ENCODE assay signal across 22 cellular contexts in genomic region chr6:33171096-33171888, GRCh38.
"Had no signal": no experiment of that assay in that cellular context is flagged by ENCODE, and none has a peak within 500 bp of the region (broad histone marks: within the 10 kb centered on the region; RNA-seq: fewer than 3 reads in every experiment).

No MANE protein-coding gene starts in this region.

- ATAC-seq: activated CD4-positive, CD25-positive, alpha-beta regulatory T cell treated with anti-CD3 and anti-CD28 coated beads, Interleukin-2, amount 50 U/mL, for 24 hours; activated CD8-positive, alpha-beta T cell treated with anti-CD3 and anti-CD28 coated beads, Interleukin-2, amount 10 ng/mL, durations not matched to agents 7 days and 5 days; activated naive CD4-positive, alpha-beta T cell treated with anti-CD3 and anti-CD28 coated beads, Interleukin-2, amount 50 U/mL, for 72 hours; esophagus mucosa; left lung; sciatic nerve had no signal

- H3K27ac ChIP-seq: ascending aorta, brain microvascular endothelial cell, hepatocyte, left lung had no signal

- H2AFZ ChIP-seq: hepatocyte had no signal

- H3K27ac Mint-ChIP-seq: activated CD4-positive, alpha-beta T cell treated with anti-CD3 and anti-CD28 coated beads, Interleukin-2, amount 10 ng/mL, durations not matched to agents 7 days and 5 days; activated CD8-positive, alpha-beta T cell treated with anti-CD3 and anti-CD28 coated beads, Interleukin-2, amount 10 ng/mL, durations not matched to agents 7 days and 5 days; activated T-helper 1 cell treated with anti-CD3 and anti-CD28 coated beads, Interleukin-12 subunit alpha, Interleukin-12 subunit beta, Interleukin-2, Interleukin-4 antibody, amounts not matched to agents 30 ng/mL and 10 ng/mL and 1 ng/mL, durations not matched to agents 14 hours and 24 hours and 36 hours; nephron had no signal

- H3K36me3 ChIP-seq: ascending aorta, brain microvascular endothelial cell, left lung had no signal

- H3K27me3 ChIP-seq: ascending aorta, brain microvascular endothelial cell, hepatocyte, left lung had no signal

- DNase-seq: activated CD4-positive, alpha-beta T cell treated with anti-CD3 and anti-CD28 coated beads, Interleukin-2, amount 10 ng/mL, durations not matched to agents 7 days and 5 days; activated CD8-positive, alpha-beta T cell treated with anti-CD3 and anti-CD28 coated beads, Interleukin-2, amount 10 ng/mL, durations not matched to agents 7 days and 5 days; activated gamma-delta T cell treated with Interleukin-2 at 50 U/mL for 16 hours; brain microvascular endothelial cell; central memory CD4-positive, alpha-beta T cell; effector memory CD4-positive, alpha-beta T cell; foreskin melanocyte; kidney glomerular epithelial cell; midbrain; stimulated activated CD4-positive, alpha-beta T cell treated with anti-CD3 and anti-CD28 coated beads, Interleukin-2, amount 100 ng/mL, for 48 hours; stimulated activated CD8-positive, alpha-beta memory T cell treated with anti-CD3 and anti-CD28 coated beads, Interleukin-4, amount 100 ng/mL, for 48 hours; stimulated activated naive CD4-positive, alpha-beta T cell treated with Interleukin-2 at 50 U/mL for 16 hours had no signal

- H3K4me1 Mint-ChIP-seq: activated CD4-positive, alpha-beta T cell treated with anti-CD3 and anti-CD28 coated beads, Interleukin-2, amount 10 ng/mL, durations not matched to agents 7 days and 5 days; nephron had no signal

- H3K9me3 Mint-ChIP-seq: activated CD4-positive, alpha-beta T cell treated with anti-CD3 and anti-CD28 coated beads, Interleukin-2, amount 10 ng/mL, durations not matched to agents 7 days and 5 days; activated naive CD4-positive, alpha-beta T cell treated with anti-CD3 and anti-CD28 coated beads, Interleukin-2, amount 50 U/mL, for 72 hours; activated T-helper 1 cell treated with anti-CD3 and anti-CD28 coated beads, Interleukin-12 subunit alpha, Interleukin-12 subunit beta, Interleukin-2, Interleukin-4 antibody, amounts not matched to agents 30 ng/mL and 10 ng/mL and 1 ng/mL, durations not matched to agents 14 hours and 24 hours and 36 hours; nephron had no signal

- H3K9me3 ChIP-seq: ascending aorta, left lung had no signal

- H3K4me1 ChIP-seq: ascending aorta, left lung had no signal

- H3K4me3 Mint-ChIP-seq: activated CD4-positive, alpha-beta T cell treated with anti-CD3 and anti-CD28 coated beads, Interleukin-2, amount 10 ng/mL, durations not matched to agents 7 days and 5 days; activated CD8-positive, alpha-beta T cell treated with anti-CD3 and anti-CD28 coated beads, Interleukin-2, amount 10 ng/mL, durations not matched to agents 7 days and 5 days; activated T-helper 1 cell treated with anti-CD3 and anti-CD28 coated beads, Interleukin-12 subunit alpha, Interleukin-12 subunit beta, Interleukin-2, Interleukin-4 antibody, amounts not matched to agents 30 ng/mL and 10 ng/mL and 1 ng/mL, durations not matched to agents 14 hours and 24 hours and 36 hours; nephron had no signal

- H3K36me3 Mint-ChIP-seq: activated naive CD4-positive, alpha-beta T cell treated with anti-CD3 and anti-CD28 coated beads, Interleukin-2, amount 50 U/mL, for 72 hours had no signal

- H3K4me2 ChIP-seq: smooth muscle cell had no signal

- H3K4me3 ChIP-seq: ascending aorta, hepatocyte, left lung, smooth muscle cell had no signal
